ENCODE assay signal across 18 cellular contexts in genomic region chr15:69344238-69344637, GRCh38. TPM values are rescaled to one million over a fixed set of nuclear protein-coding genes. Genes with fewer than 3 reads are reported as not detected.
"Had no signal": no experiment of that assay in that cellular context is flagged by ENCODE, and none has a peak within 500 bp of the region (broad histone marks: within the 10 kb centered on the region; RNA-seq: fewer than 3 reads in every experiment).

No MANE protein-coding gene starts in this region.

- H3K9me3 Mint-ChIP-seq: natural killer cell, neural crest cell had no signal

- H3K4me3 ChIP-seq: esophagus squamous epithelium, heart right ventricle, stomach, thoracic aorta had no signal

- H3K36me3 ChIP-seq: esophagus squamous epithelium, heart right ventricle, stomach, thoracic aorta had no signal

- DNase-seq: effector memory CD4-positive, alpha-beta T cell; esophagus squamous epithelium; foreskin keratinocyte; heart right ventricle; islet precursor cell; natural killer cell; right cardiac atrium; small intestine; stimulated activated CD4-positive, alpha-beta T cell treated with anti-CD3 and anti-CD28 coated beads, Interleukin-12 subunit alpha, Interleukin-12 subunit beta, amount 100 ng/mL, for 4 hours; stimulated activated naive CD4-positive, alpha-beta T cell; stomach; substantia nigra; trophoblast cell had no signal

- H3K27ac ChIP-seq: epithelial cell of prostate, esophagus squamous epithelium, foreskin keratinocyte, heart right ventricle, stomach, thoracic aorta had no signal

- H3K27me3 ChIP-seq: esophagus squamous epithelium, heart right ventricle, stomach had no signal

- H3K4me1 Mint-ChIP-seq: natural killer cell, neural crest cell had no signal

- H3K4me1 ChIP-seq: foreskin keratinocyte, stomach had no signal

- H3K36me3 Mint-ChIP-seq: natural killer cell had no signal

- H3K4me3 Mint-ChIP-seq: natural killer cell, neural crest cell had no signal

- ATAC-seq: foreskin keratinocyte, heart right ventricle, left lobe of liver, natural killer cell, right cardiac atrium had no signal

- H3K27ac Mint-ChIP-seq: natural killer cell had no signal

- H3K9me3 ChIP-seq: esophagus squamous epithelium, heart right ventricle, stomach, thoracic aorta had no signal

RNA-seq across cellular contexts. Expression of gene PAQR5, which starts 45.5 kb away (rescaled TPM):
- total RNA-seq: glomerular endothelial cell had no signal
- polyA plus RNA-seq: foreskin keratinocyte had no signal
